1 cellular context compared by ENCODE assay signal in genomic region chr17:44121997-44122824, GRCh38.
TF ChIP-seq lines count a peak whose summit lies in the region.

No MANE protein-coding gene starts in this region.

TF ChIP-seq in GM12878, 131 proteins besides CTCF, POLR2A, EP300 and RAD21:
- TF ChIP-seq SMC3 (IDR thresholded peaks at IDR 0.05; ENCODE audit: borderline replicate concordance, low read length) (no peak), ATF7 (IDR thresholded peaks at IDR 0.05; ENCODE audit: low read depth) (0 out of 2 replicates have a peak, but pooled peaks have one; percentile 16), ZNF207 (IDR thresholded peaks at IDR 0.05; ENCODE audit: borderline replicate concordance) (no peak), PRDM15 (CRISPR knock-in tag; IDR thresholded peaks at IDR 0.05) (no peak)
